8 cellular contexts compared by ENCODE assay signal in genomic region chr3:159401069-159401468, GRCh38.
"Had no signal": no experiment of that assay in that cellular context is flagged by ENCODE, and none has a peak within 500 bp of the region (broad histone marks: within the 10 kb centered on the region; RNA-seq: fewer than 3 reads in every experiment).

No MANE protein-coding gene starts in this region.

- H3K36me3 ChIP-seq: HAP-1 had no signal

- DNase-seq: H7, HFFc6, Kasumi-1, KG1 had no signal

- H3K4me2 ChIP-seq: GM23338 had no signal

- H3K4me1 ChIP-seq: HAP-1 had no signal

- H3K4me3 ChIP-seq: GM23338, HAP-1 had no signal

- H3K9me3 ChIP-seq: HAP-1 had no signal

- H3K27ac ChIP-seq: HL-60 had no signal

- H2AFZ ChIP-seq: GM23338 had no signal

- ATAC-seq: GM23338, HCT116 had no signal
